1 cellular context compared by ENCODE assay signal in genomic region chr11:74592441-74593362, GRCh38.
TF ChIP-seq lines count a peak whose summit lies in the region.

Gene POLD3 (plus strand): TSS chr11:74592582. CDS start chr11:74592659, 77 bp downstream.

TF ChIP-seq in WTC11, 78 proteins besides CTCF, POLR2A, EP300 and RAD21 (continued from another document):
- TF ChIP-seq, protein P1, sequence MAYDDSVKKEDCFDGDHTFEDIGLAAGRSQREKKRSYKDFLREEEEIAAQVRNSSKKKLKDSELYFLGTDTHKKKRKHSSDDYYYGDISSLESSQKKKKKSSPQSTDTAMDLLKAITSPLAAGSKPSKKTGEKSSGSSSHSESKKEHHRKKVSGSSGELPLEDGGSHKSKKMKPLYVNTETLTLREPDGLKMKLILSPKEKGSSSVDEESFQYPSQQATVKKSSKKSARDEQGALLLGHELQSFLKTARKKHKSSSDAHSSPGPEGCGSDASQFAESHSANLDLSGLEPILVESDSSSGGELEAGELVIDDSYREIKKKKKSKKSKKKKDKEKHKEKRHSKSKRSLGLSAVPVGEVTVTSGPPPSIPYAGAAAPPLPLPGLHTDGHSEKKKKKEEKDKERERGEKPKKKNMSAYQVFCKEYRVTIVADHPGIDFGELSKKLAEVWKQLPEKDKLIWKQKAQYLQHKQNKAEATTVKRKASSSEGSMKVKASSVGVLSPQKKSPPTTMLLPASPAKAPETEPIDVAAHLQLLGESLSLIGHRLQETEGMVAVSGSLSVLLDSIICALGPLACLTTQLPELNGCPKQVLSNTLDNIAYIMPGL (CRISPR knock-in tag; IDR thresholded peaks at IDR 0.05), result peak; percentile 63; the same call in 1 of the 2 replicates
- TF ChIP-seq E2F5 (CRISPR knock-in tag; IDR thresholded peaks at IDR 0.05), result peak; percentile 100
- no peak for TF ChIP-seq PRRX2 (CRISPR knock-in tag; IDR thresholded peaks at IDR 0.05)
- no peak for TF ChIP-seq ZNF532 (CRISPR knock-in tag; IDR thresholded peaks at IDR 0.05; ENCODE audit: borderline replicate concordance)
- TF ChIP-seq, protein P2, sequence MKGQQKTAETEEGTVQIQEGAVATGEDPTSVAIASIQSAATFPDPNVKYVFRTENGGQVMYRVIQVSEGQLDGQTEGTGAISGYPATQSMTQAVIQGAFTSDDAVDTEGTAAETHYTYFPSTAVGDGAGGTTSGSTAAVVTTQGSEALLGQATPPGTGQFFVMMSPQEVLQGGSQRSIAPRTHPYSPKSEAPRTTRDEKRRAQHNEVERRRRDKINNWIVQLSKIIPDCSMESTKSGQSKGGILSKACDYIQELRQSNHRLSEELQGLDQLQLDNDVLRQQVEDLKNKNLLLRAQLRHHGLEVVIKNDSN (CRISPR knock-in tag; IDR thresholded peaks at IDR 0.05), result 0 out of 2 replicates have a peak, but pooled peaks have one; percentile 11
- no peak for TF ChIP-seq ZNF317 (CRISPR knock-in tag; IDR thresholded peaks at IDR 0.05; ENCODE audit: borderline replicate concordance, low read depth)
- TF ChIP-seq NFYB (CRISPR knock-in tag; conservative IDR thresholded peaks at IDR 0.05; ENCODE audit: low read depth), result no peak
- peak; percentile 70; the same call in 1 of the 2 replicates for TF ChIP-seq NFE2L1 (CRISPR knock-in tag; IDR thresholded peaks at IDR 0.05)
